In the genomic region with DNA sequence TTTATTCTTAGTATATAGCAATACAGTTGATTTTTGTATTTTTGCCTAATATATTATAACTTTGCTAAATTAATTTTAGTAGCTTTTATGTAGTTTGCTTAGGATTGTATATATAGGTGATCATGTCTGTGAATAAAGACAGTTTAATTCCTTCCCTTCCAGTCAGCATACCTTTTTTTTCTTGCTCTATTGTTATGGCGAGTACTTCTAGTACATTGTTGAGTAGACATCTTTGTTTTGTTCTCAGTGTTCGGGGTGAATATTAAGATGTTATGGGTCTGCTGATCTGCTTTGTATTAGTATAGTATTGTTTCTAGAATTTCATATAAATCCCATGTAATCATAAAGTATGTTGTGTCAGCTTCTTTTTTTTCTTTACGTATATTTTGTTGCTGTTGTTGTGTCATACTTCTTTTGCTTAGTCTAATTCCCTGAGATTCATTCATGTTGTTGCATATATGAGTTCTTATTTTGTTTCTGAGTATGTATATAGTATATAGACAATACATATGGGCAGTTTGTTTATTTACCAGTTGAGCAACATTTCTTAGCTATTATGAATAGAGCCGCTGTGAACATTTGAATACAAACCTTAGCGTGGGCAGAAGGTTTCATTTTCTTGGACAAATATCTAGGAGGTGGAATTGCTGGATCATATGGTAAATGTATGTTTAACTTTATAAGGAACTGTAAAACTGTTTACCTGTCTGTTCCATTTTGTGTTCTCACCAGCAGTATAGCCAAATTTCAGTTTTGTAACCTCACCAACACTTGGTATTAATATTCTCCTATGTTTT, we compare ENCODE assay signal across 1 cellular context.
TF ChIP-seq lines count a peak whose summit lies in the region.

No MANE protein-coding gene starts in this region.

TF ChIP-seq in SK-N-SH treated with all-trans-retinoic acid at 6 μM for 48 hours, 23 proteins besides CTCF, POLR2A, EP300 and RAD21:
- TF ChIP-seq ZNF70 (CRISPR knock-in tag; IDR thresholded peaks at IDR 0.05) (no peak), ESRRG (CRISPR knock-in tag; IDR thresholded peaks at IDR 0.05) (no peak), GLIS3 (CRISPR knock-in tag; IDR thresholded peaks at IDR 0.05) (no peak), BACH2 (CRISPR knock-in tag; IDR thresholded peaks at IDR 0.05; ENCODE audit: borderline replicate concordance) (no peak), TOX (CRISPR knock-in tag; IDR thresholded peaks at IDR 0.05; ENCODE audit: borderline replicate concordance) (no peak), PPARA (CRISPR knock-in tag; IDR thresholded peaks at IDR 0.05; ENCODE audit: borderline replicate concordance) (no peak), ISL1 (CRISPR knock-in tag; IDR thresholded peaks at IDR 0.05) (no peak), ARNTL (CRISPR knock-in tag; IDR thresholded peaks at IDR 0.05; ENCODE audit: borderline replicate concordance, low read depth) (no peak), ZNF565 (CRISPR knock-in tag; conservative IDR thresholded peaks at IDR 0.05; ENCODE audit: low read depth) (no peak), OSR1 (CRISPR knock-in tag; IDR thresholded peaks at IDR 0.05) (no peak), ZNF8 (CRISPR knock-in tag; IDR thresholded peaks at IDR 0.05) (no peak), SNAI2 (CRISPR knock-in tag; IDR thresholded peaks at IDR 0.05) (no peak), CSDC2 (CRISPR knock-in tag; IDR thresholded peaks at IDR 0.05) (no peak)
- TF ChIP-seq, protein P1, sequence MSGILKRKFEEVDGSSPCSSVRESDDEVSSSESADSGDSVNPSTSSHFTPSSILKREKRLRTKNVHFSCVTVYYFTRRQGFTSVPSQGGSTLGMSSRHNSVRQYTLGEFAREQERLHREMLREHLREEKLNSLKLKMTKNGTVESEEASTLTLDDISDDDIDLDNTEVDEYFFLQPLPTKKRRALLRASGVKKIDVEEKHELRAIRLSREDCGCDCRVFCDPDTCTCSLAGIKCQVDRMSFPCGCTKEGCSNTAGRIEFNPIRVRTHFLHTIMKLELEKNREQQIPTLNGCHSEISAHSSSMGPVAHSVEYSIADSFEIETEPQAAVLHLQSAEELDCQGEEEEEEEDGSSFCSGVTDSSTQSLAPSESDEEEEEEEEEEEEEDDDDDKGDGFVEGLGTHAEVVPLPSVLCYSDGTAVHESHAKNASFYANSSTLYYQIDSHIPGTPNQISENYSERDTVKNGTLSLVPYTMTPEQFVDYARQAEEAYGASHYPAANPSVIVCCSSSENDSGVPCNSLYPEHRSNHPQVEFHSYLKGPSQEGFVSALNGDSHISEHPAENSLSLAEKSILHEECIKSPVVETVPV (CRISPR knock-in tag; IDR thresholded peaks at IDR 0.05), result no peak
TF ChIP-seq in SK-N-SH treated with all-trans-retinoic acid at 6 μM for 48 hours: peak in this region for 0.
